In genomic region chr3:15538345-15538744, GRCh38 we compare ENCODE assay signal across 32 cellular contexts. TPM values are rescaled to one million over a fixed set of nuclear protein-coding genes. Genes with fewer than 3 reads are reported as not detected.
DNase-seq lines count a peak whose midpoint lies in the region; ATAC-seq and TF ChIP-seq lines count a peak whose summit lies in the region.
"Had no signal": no experiment of that assay in that cellular context is flagged by ENCODE, and none has a peak within 500 bp of the region (broad histone marks: within the 10 kb centered on the region; RNA-seq: fewer than 3 reads in every experiment).

No MANE protein-coding gene starts in this region.

- H3K9me3 ChIP-seq in CD8-positive, alpha-beta memory T cell (ENCODE audit: low read length) = no peaks in the 10 kb centered on the region
- no peaks in the 10 kb centered on the region for H3K9me3 ChIP-seq in naive thymus-derived CD4-positive, alpha-beta T cell (ENCODE audit: control insufficient read depth in 2 of 3, low read length in 3 of 3)
- H3K9me3 ChIP-seq in upper lobe of left lung (no peaks in the 10 kb centered on the region), spleen (no peaks in the 10 kb centered on the region)
- H3K9me3 ChIP-seq: A549, left ventricle myocardium inferior, testis had no signal

- no peak overlapping the region for H3K4me3 Mint-ChIP-seq in activated CD4-positive, alpha-beta T cell treated with anti-CD3 and anti-CD28 coated beads, Interleukin-2, amount 10 ng/mL, durations not matched to agents 7 days and 5 days
- H3K4me3 Mint-ChIP-seq in CD8-positive, alpha-beta memory T cell = peak overlapping the region; percentile 17 to 56 (median 28)
- no peak overlapping the region for H3K4me3 Mint-ChIP-seq in activated CD4-positive, alpha-beta memory T cell treated with anti-CD3 and anti-CD28 coated beads, Interleukin-2, amount 10 ng/mL, durations not matched to agents 7 days and 5 days
- H3K4me3 Mint-ChIP-seq in naive thymus-derived CD4-positive, alpha-beta T cell = peak overlapping the region in 8 of 10 donors; percentile 0 to 60 (median 32)
- H3K4me3 Mint-ChIP-seq: activated T-helper 1 cell treated with anti-CD3 and anti-CD28 coated beads, Interleukin-12 subunit alpha, Interleukin-12 subunit beta, Interleukin-2, Interleukin-4 antibody, amounts not matched to agents 30 ng/mL and 10 ng/mL and 1 ng/mL, durations not matched to agents 14 hours and 24 hours and 36 hours; dendritic cell treated with granulocyte-macrophage colony-stimulating factor and Interleukin-4, amounts not matched to agents 40 ng/mL and 50 ng/mL, for 4 days; endodermal cell; stimulated activated naive CD8-positive, alpha-beta T cell treated with anti-CD3 and anti-CD28 coated beads, Interleukin-15, Interleukin-2, amounts not matched to agents 100 ng/mL and 50 ng/mL, for 24 hours had no signal

- peaks cover 44% of the 10 kb centered on the region for H3K4me1 ChIP-seq in CD8-positive, alpha-beta memory T cell (ENCODE audit: insufficient read depth, low read length)
- H3K4me1 ChIP-seq in naive thymus-derived CD4-positive, alpha-beta T cell (ENCODE audit: control insufficient read depth in 2 of 2, insufficient read depth in 2 of 2, low read length in 2 of 2) = peaks cover 33 to 34% of the 10 kb centered on the region in 2 donors
- no peaks in the 10 kb centered on the region for H3K4me1 ChIP-seq in upper lobe of left lung
- peaks cover 0 to 26% (median 9%) of the 10 kb centered on the region in 6 donors for H3K4me1 ChIP-seq in spleen
- H3K4me1 ChIP-seq: A549, testis had no signal

- DNase-seq in activated CD4-positive, alpha-beta T cell treated with anti-CD3 and anti-CD28 coated beads, Interleukin-2, amount 10 ng/mL, durations not matched to agents 7 days and 5 days = no peak
- no peak for DNase-seq in activated CD4-positive, alpha-beta T cell treated with anti-CD3 and anti-CD28 coated beads, Interleukin-2, amount 50 U/mL, for 1 hour
- DNase-seq in CD8-positive, alpha-beta memory T cell = no peak
- DNase-seq in activated CD4-positive, alpha-beta memory T cell treated with anti-CD3 and anti-CD28 coated beads, Interleukin-2, amount 10 ng/mL, durations not matched to agents 7 days and 5 days = no peak
- DNase-seq in naive thymus-derived CD4-positive, alpha-beta T cell = no peak
- DNase-seq in T-helper 9 cell (no peak), upper lobe of left lung (no peak), spleen (no peak)
- DNase-seq: activated CD4-positive, alpha-beta T cell treated with anti-CD3 and anti-CD28 coated beads for 1 hour; central memory CD4-positive, alpha-beta T cell; EL; endodermal cell; foreskin fibroblast; head of caudate nucleus; left ventricle myocardium inferior; mesendoderm; NCI-H1417; NCI-H2029; NCI-H526; NK-92 treated with Interleukin-12 subunit alpha and Interleukin-12 subunit beta, amount 100 ng/mL, for 24 hours; right cardiac atrium; stimulated activated CD4-positive, alpha-beta T cell treated with anti-CD3 and anti-CD28 coated beads, Interleukin-1b, Interleukin-23, amount 100 ng/mL, for 48 hours; testis had no signal

- no peaks in the 10 kb centered on the region for H3K27me3 Mint-ChIP-seq in activated CD4-positive, alpha-beta T cell treated with anti-CD3 and anti-CD28 coated beads, Interleukin-2, amount 10 ng/mL, durations not matched to agents 7 days and 5 days
- H3K27me3 Mint-ChIP-seq in CD8-positive, alpha-beta memory T cell = no peaks in the 10 kb centered on the region
- H3K27me3 Mint-ChIP-seq in activated CD4-positive, alpha-beta memory T cell treated with anti-CD3 and anti-CD28 coated beads, Interleukin-2, amount 10 ng/mL, durations not matched to agents 7 days and 5 days = no peaks in the 10 kb centered on the region
- H3K27me3 Mint-ChIP-seq in naive thymus-derived CD4-positive, alpha-beta T cell = no peaks in the 10 kb centered on the region
- H3K27me3 Mint-ChIP-seq: dendritic cell treated with granulocyte-macrophage colony-stimulating factor and Interleukin-4, amounts not matched to agents 40 ng/mL and 50 ng/mL, for 4 days; stimulated activated naive CD8-positive, alpha-beta T cell treated with anti-CD3 and anti-CD28 coated beads, Interleukin-15, Interleukin-2, amounts not matched to agents 100 ng/mL and 50 ng/mL, for 24 hours had no signal

- no peak for TF ChIP-seq EP300 in upper lobe of left lung (IDR thresholded peaks at IDR 0.05)

- H3K4me1 Mint-ChIP-seq in activated CD4-positive, alpha-beta T cell treated with anti-CD3 and anti-CD28 coated beads, Interleukin-2, amount 10 ng/mL, durations not matched to agents 7 days and 5 days = peaks cover 73% of the 10 kb centered on the region
- H3K4me1 Mint-ChIP-seq in CD8-positive, alpha-beta memory T cell = peaks cover 60 to 75% (median 65%) of the 10 kb centered on the region in 3 donors
- peaks cover 68% of the 10 kb centered on the region for H3K4me1 Mint-ChIP-seq in activated CD4-positive, alpha-beta memory T cell treated with anti-CD3 and anti-CD28 coated beads, Interleukin-2, amount 10 ng/mL, durations not matched to agents 7 days and 5 days
- peaks cover 35 to 64% (median 44%) of the 10 kb centered on the region in 7 donors for H3K4me1 Mint-ChIP-seq in naive thymus-derived CD4-positive, alpha-beta T cell
- H3K4me1 Mint-ChIP-seq: endodermal cell had no signal

- no peaks in the 10 kb centered on the region for H3K27me3 ChIP-seq in CD8-positive, alpha-beta memory T cell (ENCODE audit: insufficient read depth, low read length, poor library complexity, severe bottlenecking)
- no peaks in the 10 kb centered on the region for H3K27me3 ChIP-seq in naive thymus-derived CD4-positive, alpha-beta T cell (ENCODE audit: control insufficient read depth in 2 of 2, insufficient read depth in 2 of 2, low read length in 2 of 2)
- no peaks in the 10 kb centered on the region for H3K27me3 ChIP-seq in upper lobe of left lung
- no peaks in the 10 kb centered on the region for H3K27me3 ChIP-seq in spleen (replicated peaks in 1 of 7)
- H3K27me3 ChIP-seq: testis had no signal

- H3K9me3 Mint-ChIP-seq in activated CD4-positive, alpha-beta T cell treated with anti-CD3 and anti-CD28 coated beads, Interleukin-2, amount 10 ng/mL, durations not matched to agents 7 days and 5 days = peaks cover 17% of the 10 kb centered on the region
- no peaks in the 10 kb centered on the region for H3K9me3 Mint-ChIP-seq in CD8-positive, alpha-beta memory T cell
- peaks cover 5% of the 10 kb centered on the region for H3K9me3 Mint-ChIP-seq in activated CD4-positive, alpha-beta memory T cell treated with anti-CD3 and anti-CD28 coated beads, Interleukin-2, amount 10 ng/mL, durations not matched to agents 7 days and 5 days
- peaks cover 0 to 3% (median 0%) of the 10 kb centered on the region in 11 donors for H3K9me3 Mint-ChIP-seq in naive thymus-derived CD4-positive, alpha-beta T cell
- H3K9me3 Mint-ChIP-seq: activated T-helper 1 cell treated with anti-CD3 and anti-CD28 coated beads, Interleukin-12 subunit alpha, Interleukin-12 subunit beta, Interleukin-2, Interleukin-4 antibody, amounts not matched to agents 30 ng/mL and 10 ng/mL and 1 ng/mL, durations not matched to agents 14 hours and 24 hours and 36 hours; dendritic cell treated with granulocyte-macrophage colony-stimulating factor and Interleukin-4, amounts not matched to agents 40 ng/mL and 50 ng/mL, for 4 days; endodermal cell; stimulated activated naive CD8-positive, alpha-beta T cell treated with anti-CD3 and anti-CD28 coated beads, Interleukin-15, Interleukin-2, amounts not matched to agents 100 ng/mL and 50 ng/mL, for 24 hours had no signal

- ATAC-seq in naive thymus-derived CD4-positive, alpha-beta T cell = no peak
- no peak for ATAC-seq in upper lobe of left lung (ENCODE audit: low FRiP score in 2 of 2)
- ATAC-seq: A549, esophagus mucosa, HCT116, right cardiac atrium had no signal

- H3K27ac Mint-ChIP-seq in activated CD4-positive, alpha-beta T cell treated with anti-CD3 and anti-CD28 coated beads, Interleukin-2, amount 10 ng/mL, durations not matched to agents 7 days and 5 days = peak overlapping the region; percentile 59
- peak overlapping the region in 7 of 8 donors; percentile 87 to 97 (median 90) for H3K27ac Mint-ChIP-seq in CD8-positive, alpha-beta memory T cell
- H3K27ac Mint-ChIP-seq in activated CD4-positive, alpha-beta memory T cell treated with anti-CD3 and anti-CD28 coated beads, Interleukin-2, amount 10 ng/mL, durations not matched to agents 7 days and 5 days = peak overlapping the region; percentile 23
- H3K27ac Mint-ChIP-seq in naive thymus-derived CD4-positive, alpha-beta T cell = peak overlapping the region in 6 of 9 donors; percentile 38 to 83 (median 62)
- H3K27ac Mint-ChIP-seq: activated T-helper 1 cell treated with anti-CD3 and anti-CD28 coated beads, Interleukin-12 subunit alpha, Interleukin-12 subunit beta, Interleukin-2, Interleukin-4 antibody, amounts not matched to agents 30 ng/mL and 10 ng/mL and 1 ng/mL, durations not matched to agents 14 hours and 24 hours and 36 hours; dendritic cell treated with granulocyte-macrophage colony-stimulating factor and Interleukin-4, amounts not matched to agents 40 ng/mL and 50 ng/mL, for 4 days; endodermal cell; stimulated activated naive CD8-positive, alpha-beta T cell treated with anti-CD3 and anti-CD28 coated beads, Interleukin-15, Interleukin-2, amounts not matched to agents 100 ng/mL and 50 ng/mL, for 24 hours had no signal

- 93 to 94% methylated on average over 2 of the region's 2 CpGs for WGBS in upper lobe of left lung, 2 donors
- WGBS in spleen, 5 donors = 86 to 96% (median 90%) methylated on average over 2 of the region's 2 CpGs

- H3K27ac ChIP-seq in CD8-positive, alpha-beta memory T cell (ENCODE audit: low read depth, low read length) = no peak overlapping the region
- no peak overlapping the region for H3K27ac ChIP-seq in naive thymus-derived CD4-positive, alpha-beta T cell (ENCODE audit: low read depth, low read length)
- no peak overlapping the region for H3K27ac ChIP-seq in upper lobe of left lung
- peak overlapping the region in 1 of 8 donors; percentile 72 for H3K27ac ChIP-seq in spleen
- H3K27ac ChIP-seq: A549, HL-60, KMS-11, left ventricle myocardium inferior, testis had no signal

- no peaks in the 10 kb centered on the region for H3K36me3 ChIP-seq in CD8-positive, alpha-beta memory T cell (ENCODE audit: insufficient read depth, low read length)
- no peaks in the 10 kb centered on the region for H3K36me3 ChIP-seq in naive thymus-derived CD4-positive, alpha-beta T cell (ENCODE audit: control insufficient read depth in 2 of 3, insufficient read depth in 3 of 3, low read length in 3 of 3)
- H3K36me3 ChIP-seq in upper lobe of left lung (no peaks in the 10 kb centered on the region), spleen (no peaks in the 10 kb centered on the region)
- H3K36me3 ChIP-seq: left ventricle myocardium inferior had no signal

- TF ChIP-seq CTCF in upper lobe of left lung (IDR thresholded peaks at IDR 0.05) = no peak
- no peak for TF ChIP-seq CTCF in spleen (IDR thresholded peaks at IDR 0.05 in 8 of 11, conservative IDR thresholded peaks at IDR 0.05 in 3 of 11)

- POLR2A ChIA-PET in activated CD4-positive, alpha-beta T cell treated with anti-CD3 and anti-CD28 coated beads, Interleukin-2, amount 10 ng/mL, durations not matched to agents 7 days and 5 days (lab: Charles Lee) = no interaction called here
- POLR2A ChIA-PET in CD8-positive, alpha-beta memory T cell (lab: Charles Lee) = no interaction called here
- POLR2A ChIA-PET in activated CD4-positive, alpha-beta memory T cell treated with anti-CD3 and anti-CD28 coated beads, Interleukin-2, amount 10 ng/mL, durations not matched to agents 7 days and 5 days (lab: Charles Lee) = interaction anchor here (1.3 kb wide), 1 partner anchor 15 kb away, joined by 5 read pairs; no protein-coding TSS in a partner anchor
- POLR2A ChIA-PET in naive thymus-derived CD4-positive, alpha-beta T cell (lab: Charles Lee) = no interaction called here

- peaks cover 29% of the 10 kb centered on the region for H3K36me3 Mint-ChIP-seq in activated CD4-positive, alpha-beta T cell treated with anti-CD3 and anti-CD28 coated beads, Interleukin-2, amount 10 ng/mL, durations not matched to agents 7 days and 5 days (ENCODE audit: low read depth)
- peaks cover 0 to 16% (median 1%) of the 10 kb centered on the region in 3 donors for H3K36me3 Mint-ChIP-seq in CD8-positive, alpha-beta memory T cell
- H3K36me3 Mint-ChIP-seq in activated CD4-positive, alpha-beta memory T cell treated with anti-CD3 and anti-CD28 coated beads, Interleukin-2, amount 10 ng/mL, durations not matched to agents 7 days and 5 days (ENCODE audit: low read depth) = peaks cover 15% of the 10 kb centered on the region
- H3K36me3 Mint-ChIP-seq in naive thymus-derived CD4-positive, alpha-beta T cell = peaks cover 0 to 33% (median 0%) of the 10 kb centered on the region in 5 donors

- intact Hi-C loops in naive thymus-derived CD4-positive, alpha-beta T cell (cut with micrococcal nuclease) = loop anchor here in 1 of 2 donors (5.0 kb wide), 3 partner anchors 36 to 1614 kb away; partner anchors contain the start of genes EAF1 and METTL6
- intact Hi-C loops in spleen (cut with DNase I; ENCODE audit: low total_unique reads) = no loop called here

- no peak for TF ChIP-seq POLR2A in upper lobe of left lung (IDR thresholded peaks at IDR 0.05)
- no peak for TF ChIP-seq POLR2A in spleen (IDR thresholded peaks at IDR 0.05)

- CTCF ChIA-PET in activated CD4-positive, alpha-beta T cell treated with anti-CD3 and anti-CD28 coated beads, Interleukin-2, amount 10 ng/mL, durations not matched to agents 7 days and 5 days (lab: Charles Lee) = interaction anchor here (1.0 to 1.6 kb wide), 2 partner anchors 12 to 60 kb away, joined by 3 to 4 read pairs; no protein-coding TSS in a partner anchor
- CTCF ChIA-PET in CD8-positive, alpha-beta memory T cell (lab: Charles Lee) = no interaction called here
- CTCF ChIA-PET in activated CD4-positive, alpha-beta memory T cell treated with anti-CD3 and anti-CD28 coated beads, Interleukin-2, amount 10 ng/mL, durations not matched to agents 7 days and 5 days (lab: Charles Lee) = interaction anchor here (1.4 kb wide), 1 partner anchor 18 kb away, joined by 5 read pairs; no protein-coding TSS in a partner anchor
- CTCF ChIA-PET in naive thymus-derived CD4-positive, alpha-beta T cell (lab: Charles Lee) = no interaction called here

- no peak overlapping the region for H3K4me3 ChIP-seq in CD8-positive, alpha-beta memory T cell (ENCODE audit: low read length)
- H3K4me3 ChIP-seq in naive thymus-derived CD4-positive, alpha-beta T cell (ENCODE audit: low read length) = no peak overlapping the region
- H3K4me3 ChIP-seq in upper lobe of left lung (no peak overlapping the region), spleen (no peak overlapping the region)
- H3K4me3 ChIP-seq: A549, left ventricle myocardium inferior, smooth muscle cell, testis had no signal

RNA-seq across cellular contexts. Expression of gene COLQ, which starts 16.8 kb away (rescaled TPM):
- 1 to 10 TPM; 3.3 to 4.3 TPM for total RNA-seq in activated CD4-positive, alpha-beta T cell treated with anti-CD3 and anti-CD28 coated beads, Interleukin-2, amount 10 ng/mL, durations not matched to agents 7 days and 5 days
- 1 to 10 TPM; 1.1 to 1.6 TPM for total RNA-seq in CD8-positive, alpha-beta memory T cell
- polyA plus RNA-seq in CD8-positive, alpha-beta memory T cell = 17.3 TPM
- 1 to 10 TPM; 3.6 to 5.2 TPM for total RNA-seq in activated CD4-positive, alpha-beta memory T cell treated with anti-CD3 and anti-CD28 coated beads, Interleukin-2, amount 10 ng/mL, durations not matched to agents 7 days and 5 days
- total RNA-seq in naive thymus-derived CD4-positive, alpha-beta T cell = 1 to 10 TPM; 3.1 to 6.6 (median 4.9) TPM
- under 1 TPM; 0.26 TPM for polyA plus RNA-seq in naive thymus-derived CD4-positive, alpha-beta T cell
- total RNA-seq in upper lobe of left lung (10 to 100 TPM in 1 of 6 donors, 1 to 10 TPM in 5; 1.1 to 34.6 (median 2.6) TPM), spleen (10 to 100 TPM in 1 of 7 donors, 1 to 10 TPM in 6; 5.4 to 29.8 (median 7.1) TPM)
- 1 to 10 TPM; 1.9 to 6.3 (median 3.2) TPM for polyA plus RNA-seq in spleen

Comparison
In these comparisons a context has a peak if more than half of its experiments do, and no peak if none do; other contexts are left out.
1. H3K27ac Mint-ChIP-seq: peak in every context shown above with its lines; median percentile 90 in CD8-positive, alpha-beta memory T cell; 62 in naive thymus-derived CD4-positive, alpha-beta T cell; 59 in activated CD4-positive, alpha-beta T cell treated with anti-CD3 and anti-CD28 coated beads, Interleukin-2, amount 10 ng/mL, durations not matched to agents 7 days and 5 days; 23 in activated CD4-positive, alpha-beta memory T cell treated with anti-CD3 and anti-CD28 coated beads, Interleukin-2, amount 10 ng/mL, durations not matched to agents 7 days and 5 days.
2. H3K4me3 Mint-ChIP-seq: peak in CD8-positive, alpha-beta memory T cell (7 of 7) and naive thymus-derived CD4-positive, alpha-beta T cell (8 of 10); none in activated CD4-positive, alpha-beta T cell treated with anti-CD3 and anti-CD28 coated beads, Interleukin-2, amount 10 ng/mL, durations not matched to agents 7 days and 5 days (single experiment) and activated CD4-positive, alpha-beta memory T cell treated with anti-CD3 and anti-CD28 coated beads, Interleukin-2, amount 10 ng/mL, durations not matched to agents 7 days and 5 days (single experiment).
3. CTCF ChIA-PET loops: an anchor here in activated CD4-positive, alpha-beta T cell treated with anti-CD3 and anti-CD28 coated beads, Interleukin-2, amount 10 ng/mL, durations not matched to agents 7 days and 5 days (1.0 to 1.6 kb wide) and activated CD4-positive, alpha-beta memory T cell treated with anti-CD3 and anti-CD28 coated beads, Interleukin-2, amount 10 ng/mL, durations not matched to agents 7 days and 5 days (1.4 kb wide); none called in CD8-positive, alpha-beta memory T cell and naive thymus-derived CD4-positive, alpha-beta T cell.